In genomic region chr7:101362334-101363195, GRCh38 we compare ENCODE assay signal across 9 cellular contexts. TPM values are rescaled to one million over a fixed set of nuclear protein-coding genes. Genes with fewer than 3 reads are reported as not detected.
DNase-seq lines count a peak whose midpoint lies in the region; ATAC-seq, FAIRE-seq and TF ChIP-seq lines count a peak whose summit lies in the region.
"Had no signal": no experiment of that assay in that cellular context is flagged by ENCODE, and none has a peak within 500 bp of the region (broad histone marks: within the 10 kb centered on the region; RNA-seq: fewer than 3 reads in every experiment).

Gene COL26A1, plus strand, starts transcription at chr7:101362875. Its CDS starts 158 bp downstream, at chr7:101363033.

- in situ Hi-C loops in GM12878 (cut with MboI): loop anchor here (25.0 kb wide), 1 partner anchor 900 kb away; no protein-coding TSS in a partner anchor

- no peak for TF ChIP-seq RAD21 in Ishikawa (IDR thresholded peaks at IDR 0.05; ENCODE audit: low read depth)
- TF ChIP-seq RAD21 in GM12878 (IDR thresholded peaks at IDR 0.05; ENCODE audit: insufficient read depth, low read depth, low read length): no peak

- DNase-seq in BJ (ENCODE audit: low read depth) (no peak), GM12878 (ENCODE audit: low read depth, low spot score) (no peak), GM19238 (ENCODE audit: insufficient read length, low spot score) (no peak)

- H3K4me3 ChIP-seq in BJ (ENCODE audit: low read depth, low read length) (peak within 1 kb of the TSS; percentile 38), GM12878 (no peak within 1 kb of the TSS), iPS-20b (ENCODE audit: low read length) (peak within 1 kb of the TSS; percentile 87), skeletal muscle tissue (ENCODE audit: low read length in 3 of 3) (peak within 1 kb of the TSS; percentile 46 to 74 (median 63))

- FAIRE-seq in GM12878 (lab: Jason Lieb, UNC): no peak
- FAIRE-seq: colon had no signal

- H3K9me3 ChIP-seq in GM12878 (replicated peaks; ENCODE audit: control insufficient read depth, insufficient read depth, low read length) (no peaks in the 10 kb centered on the region), iPS-20b (ENCODE audit: insufficient read depth, low read depth, low read length) (no peaks in the 10 kb centered on the region), skeletal muscle tissue (ENCODE audit: control insufficient read depth in 3 of 3, low read length in 3 of 3) (no peaks in the 10 kb centered on the region)

- TF ChIP-seq EP300 in Ishikawa (IDR thresholded peaks at IDR 0.05; ENCODE audit: borderline replicate concordance) (no peak), GM12878 (IDR thresholded peaks at IDR 0.05; ENCODE audit: borderline replicate concordance in 1 of 2, control insufficient read depth in 1 of 2, low read depth in 2 of 2, low read length in 2 of 2) (no peak)

- H2AFZ ChIP-seq in GM12878 (ENCODE audit: control insufficient read depth, low read depth, low read length): peak within 1 kb of the TSS; percentile 33; the same call in 1 of the 2 replicates

- intact Hi-C loops in GM12878 (cut with micrococcal nuclease; ENCODE audit: unreplicated experiment): no loop called here

- H3K79me2 ChIP-seq in GM12878 (ENCODE audit: control insufficient read depth, insufficient read depth, low read length): no peaks in the 10 kb centered on the region

- no peak within 1 kb of the TSS for H3K27ac ChIP-seq in GM12878 (ENCODE audit: control insufficient read depth, insufficient read depth)
- no peak within 1 kb of the TSS for H3K27ac ChIP-seq in iPS-20b (ENCODE audit: low read length)
- H3K27ac ChIP-seq in skeletal muscle tissue (ENCODE audit: low read depth, low read length): no peak within 1 kb of the TSS

- ATAC-seq in GM12878 (peak; percentile 30; the same call in 2 of the 3 replicates), HG03378 (IDR thresholded peaks at IDR 0.05; ENCODE audit: unreplicated experiment) (no peak), GM21390 (IDR thresholded peaks at IDR 0.05; ENCODE audit: unreplicated experiment) (no peak)

- no peak for TF ChIP-seq POLR2A in GM12878 (IDR thresholded peaks at IDR 0.05; ENCODE audit: low read depth, low read length)

- SMC1A ChIA-PET in GM12878 (lab: Charles Lee; ENCODE audit: uncharacterized antibody, unreplicated experiment): no interaction called here

- CTCF ChIA-PET in BJ (lab: Yijun Ruan, JAX) (interaction anchor here (0.6 to 5.3 kb wide), 12 partner anchors 11 to 200 kb away, joined by 3 to 88 read pairs (median 5); no protein-coding TSS in a partner anchor), GM12878 (lab: Yijun Ruan, JAX) (interaction anchor here (1.5 to 2.9 kb wide), 2 partner anchors 49 to 78 kb away, joined by 7 to 25 read pairs; no protein-coding TSS in a partner anchor)

- H3K4me2 ChIP-seq in GM12878 (ENCODE audit: control insufficient read depth, insufficient read depth): 0 out of 2 replicates have a peak within 1 kb of the TSS, but pooled peaks have one; percentile 30

- H3K36me3 ChIP-seq in BJ (ENCODE audit: control insufficient read depth, insufficient read depth, low read length): no peaks in the 10 kb centered on the region
- no peaks in the 10 kb centered on the region for H3K36me3 ChIP-seq in GM12878 (ENCODE audit: control insufficient read depth in 2 of 2, insufficient read depth in 2 of 2, low read length in 1 of 2)
- H3K36me3 ChIP-seq in iPS-20b (ENCODE audit: insufficient read depth, low read depth, low read length): no peaks in the 10 kb centered on the region
- H3K36me3 ChIP-seq in skeletal muscle tissue (ENCODE audit: control insufficient read depth in 3 of 3, insufficient read depth in 3 of 3, low read length in 3 of 3): no peaks in the 10 kb centered on the region

- WGBS in GM12878 (ENCODE audit: insufficient coverage, insufficient replicate concordance, low lambda C conversion rate, missing lambda C conversion rate): 19% methylated on average over 54 of the region's 76 CpGs

- H4K20me1 ChIP-seq in GM12878 (ENCODE audit: control insufficient read depth, insufficient read depth): no peaks in the 10 kb centered on the region

- no peak within 1 kb of the TSS for H3K9ac ChIP-seq in GM12878 (ENCODE audit: control insufficient read depth, insufficient read depth, low read length)
- peak within 1 kb of the TSS; percentile 89 for H3K9ac ChIP-seq in iPS-20b (ENCODE audit: low read depth, low read length)
- peak within 1 kb of the TSS; percentile 45 to 79 (median 51) for H3K9ac ChIP-seq in skeletal muscle tissue (ENCODE audit: low read depth in 1 of 3, low read length in 3 of 3)

- no peak for TF ChIP-seq CTCF in BJ (IDR thresholded peaks at IDR 0.05; ENCODE audit: insufficient read depth, low read depth, low read length)
- no peak for TF ChIP-seq CTCF in GM12878 (IDR thresholded peaks at IDR 0.05 in 2 of 3, conservative IDR thresholded peaks at IDR 0.05 in 1 of 3; ENCODE audit: control insufficient read depth in 2 of 3, extremely low read depth in 1 of 3, insufficient read depth in 1 of 3, low read depth in 3 of 3, low read length in 3 of 3)

- BruUV-seq in GM12878 (replicated peaks; lab: Mats Ljungman, UMichigan): no TSS peak

- H3K4me1 ChIP-seq in GM12878 (ENCODE audit: control insufficient read depth, insufficient read depth, low read length): no peaks in the 10 kb centered on the region
- H3K4me1 ChIP-seq in iPS-20b (ENCODE audit: insufficient read depth, low read length): no peaks in the 10 kb centered on the region; the same call in 1 of the 2 replicates
- peaks cover 3 to 6% (median 3%) of the 10 kb centered on the region in 3 donors for H3K4me1 ChIP-seq in skeletal muscle tissue (ENCODE audit: control insufficient read depth in 3 of 3, insufficient read depth in 3 of 3, low read length in 3 of 3)

- POLR2A ChIA-PET in BJ (lab: Charles Lee): interaction anchor here (0.6 kb wide), 1 partner anchor 41 kb away, joined by 3 read pairs; the partner anchor contains the start of gene IFT22
- POLR2A ChIA-PET in GM12878 (lab: Charles Lee): no interaction called here

- RAD21 ChIA-PET in GM12878 (lab: Charles Lee; ENCODE audit: unreplicated experiment): interaction anchor here (0.6 to 1.9 kb wide), 4 partner anchors 48 to 146 kb away, joined by 3 to 10 read pairs (median 3); no protein-coding TSS in a partner anchor

- H3K27me3 ChIP-seq in BJ (ENCODE audit: control insufficient read depth, insufficient read depth, low read length) (peaks cover 8% of the 10 kb centered on the region), GM12878 (replicated peaks in 1 of 2; ENCODE audit: control insufficient read depth in 2 of 2, insufficient read depth in 2 of 2, low read length in 1 of 2) (peaks cover 4 to 6% of the 10 kb centered on the region in 2 experiments; a peak in 3 of 4 replicates), iPS-20b (ENCODE audit: insufficient read depth, low read length) (peaks cover 9% of the 10 kb centered on the region), skeletal muscle tissue (ENCODE audit: control insufficient read depth in 3 of 3, insufficient read depth in 3 of 3, low read length in 3 of 3) (peaks cover 9 to 34% (median 28%) of the 10 kb centered on the region in 3 donors)

TF ChIP-seq in Ishikawa, 13 proteins besides CTCF, POLR2A, EP300 and RAD21 (continues in another document):
- TF ChIP-seq ZBTB7A (IDR thresholded peaks at IDR 0.05; ENCODE audit: low read depth) (peak; percentile 70; the same call in 1 of the 2 replicates), TAF1 (IDR thresholded peaks at IDR 0.05; ENCODE audit: low read depth) (0 out of 2 replicates have a peak, but pooled peaks have one; percentile 34), FOXM1 (IDR thresholded peaks at IDR 0.05; ENCODE audit: borderline replicate concordance, low read depth) (no peak), MAX (IDR thresholded peaks at IDR 0.05) (peak; percentile 63; the same call in 1 of the 2 replicates), TCF12 (IDR thresholded peaks at IDR 0.05; ENCODE audit: low read depth) (no peak)

TF ChIP-seq in GM12878, 131 proteins besides CTCF, POLR2A, EP300 and RAD21 (continues in another document):
- TF ChIP-seq MLLT1 (IDR thresholded peaks at IDR 0.05): no peak
- no peak for TF ChIP-seq ATF3 (IDR thresholded peaks at IDR 0.05; ENCODE audit: borderline replicate concordance, extremely low read depth, low read depth, low read length)
- no peak for TF ChIP-seq NR2C1 (IDR thresholded peaks at IDR 0.05)
- TF ChIP-seq STAT1 (conservative IDR thresholded peaks at IDR 0.05): no peak
- no peak for TF ChIP-seq EGR1 (IDR thresholded peaks at IDR 0.05; ENCODE audit: borderline replicate concordance in 1 of 2, low read depth in 2 of 2, low read length in 2 of 2)

RNA-seq across cellular contexts. Expression of gene COL26A1, which starts in this region (rescaled TPM):
- polyA plus RNA-seq in BJ (2011; rRNA removed): 0.29 and 0.48 TPM in 2 replicates
- polyA minus RNA-seq in BJ (2011; rRNA and poly(A)+ RNA removed): 0.41 and 0.66 TPM in 2 replicates
- not detected in 2 replicates for total RNA-seq in GM12878 (2013; cell fraction: nucleolus; rRNA removed)
- not detected in 2 replicates for total RNA-seq in GM12878 (2014; rRNA removed)
- not detected in 2 replicates for total RNA-seq in GM12878 (2014; rRNA removed; fragmentation: Illumina TruSeq; extraction: Trizol)
- 0.08 TPM in 1 of 2 replicates, not detected in the other for total RNA-seq in GM12878 (2021)
- polyA plus RNA-seq in GM12878 (2011; ENCODE audit: low read depth): not detected
- not detected in 2 replicates for polyA plus RNA-seq in GM12878 (2011; rRNA removed)
- not detected in 2 replicates for polyA plus RNA-seq in GM12878 (2011; cell fraction: cytosol; rRNA removed)
- polyA plus RNA-seq in GM12878 (2011; cell fraction: nucleus; rRNA removed): not detected in 2 replicates
- not detected in 2 replicates for polyA plus RNA-seq in GM12878 (2012)
- not detected in 2 replicates for polyA plus RNA-seq in GM12878 (2014; fragmentation: Illumina TruSeq; extraction: Trizol)
- not detected for polyA plus RNA-seq in GM12878 (2014; fragmentation: Nextera tagmentation; extraction: Ambion mirVana)
- not detected in 2 replicates for polyA plus RNA-seq in GM12878 (2014; rRNA removed)
- polyA plus RNA-seq in GM12878 (2016; fragmentation: Nextera tagmentation; extraction: Ambion mirVana): not detected
- not detected in 2 replicates for polyA minus RNA-seq in GM12878 (2011; rRNA and poly(A)+ RNA removed)
- polyA minus RNA-seq in GM12878 (2011; cell fraction: cytosol; rRNA and poly(A)+ RNA removed): not detected in 2 replicates
- not detected in 2 replicates for polyA minus RNA-seq in GM12878 (2011; cell fraction: nucleus; rRNA and poly(A)+ RNA removed)
- total RNA-seq in skeletal muscle tissue: 7.8 TPM

Comparison
In these comparisons a context has a peak if more than half of its experiments do, and no peak if none do; other contexts are left out.
1. Peak in ATAC-seq and H3K4me2 ChIP-seq in GM12878; RNA of the gene not detected or under 1 TPM.